ENCODE assay signal across 16 cellular contexts in the genomic region with DNA sequence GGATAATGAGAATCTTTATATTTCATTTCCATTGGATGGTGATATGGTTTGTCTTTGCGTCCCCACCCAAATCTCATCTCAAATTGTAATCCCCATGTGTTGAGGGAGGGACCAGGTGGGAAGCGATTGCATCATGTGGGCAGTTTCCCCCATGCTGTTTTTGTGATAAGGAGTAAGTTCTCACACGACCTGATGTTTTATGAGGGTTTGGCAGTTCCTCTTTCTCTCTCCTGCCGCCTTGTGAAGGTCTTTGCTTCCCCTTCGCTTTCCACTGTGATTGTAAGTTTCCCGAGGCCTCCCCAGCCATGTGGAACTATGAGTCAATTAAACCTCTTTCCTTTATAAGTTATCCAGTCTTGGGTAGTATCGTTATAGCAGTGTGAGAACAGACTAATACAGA.
"Had no signal": no experiment of that assay in that cellular context is flagged by ENCODE, and none has a peak within 500 bp of the region (broad histone marks: within the 10 kb centered on the region; RNA-seq: fewer than 3 reads in every experiment).

No MANE protein-coding gene starts in this region.

- H3K27me3 Mint-ChIP-seq: brain; dendritic cell treated with granulocyte-macrophage colony-stimulating factor and Interleukin-4, amounts not matched to agents 40 ng/mL and 50 ng/mL, for 4 days; effector memory CD8-positive, alpha-beta T cell; type B pancreatic cell had no signal

- DNase-seq: activated CD4-positive, alpha-beta T cell treated with anti-CD3 and anti-CD28 coated beads for 48 hours; activated CD8-positive, alpha-beta memory T cell treated with anti-CD3 and anti-CD28 coated beads, Interleukin-2, amount 50 U/mL, for 48 hours; activated CD8-positive, alpha-beta T cell treated with anti-CD3 and anti-CD28 coated beads, Interleukin-2, amount 10 ng/mL, durations not matched to agents 7 days and 5 days; activated naive CD4-positive, alpha-beta T cell treated with Interleukin-2 at 50 U/mL for 16 hours; effector memory CD8-positive, alpha-beta T cell; kidney; left ventricle myocardium inferior; mesenchymal stem cell; stimulated activated CD4-positive, alpha-beta T cell treated with anti-CD3 and anti-CD28 coated beads, Interleukin-2, amount 100 ng/mL, for 48 hours; stimulated activated naive CD8-positive, alpha-beta T cell treated with anti-CD3 and anti-CD28 coated beads, Interleukin-15, Interleukin-2, amounts not matched to agents 100 U/mL and 50 U/mL, for 24 hours had no signal

- H3K36me3 Mint-ChIP-seq: brain had no signal

- H3K9me3 Mint-ChIP-seq: activated T-helper 1 cell treated with anti-CD3 and anti-CD28 coated beads, Interleukin-12 subunit alpha, Interleukin-12 subunit beta, Interleukin-2, Interleukin-4 antibody, amounts not matched to agents 30 ng/mL and 10 ng/mL and 1 ng/mL, durations not matched to agents 14 hours and 24 hours and 36 hours; brain; dendritic cell treated with granulocyte-macrophage colony-stimulating factor and Interleukin-4, amounts not matched to agents 40 ng/mL and 50 ng/mL, for 4 days; effector memory CD8-positive, alpha-beta T cell had no signal

- ATAC-seq: activated CD8-positive, alpha-beta T cell treated with anti-CD3 and anti-CD28 coated beads, Interleukin-2, amount 10 ng/mL, durations not matched to agents 7 days and 5 days; effector memory CD8-positive, alpha-beta T cell; stimulated activated naive CD8-positive, alpha-beta T cell treated with anti-CD3 and anti-CD28 coated beads, Interleukin-15, Interleukin-2, amounts not matched to agents 100 U/mL and 50 U/mL, for 24 hours had no signal

- H3K27ac ChIP-seq: hepatocyte, left ventricle myocardium inferior, suprapubic skin had no signal

- H3K27me3 ChIP-seq: hepatocyte, suprapubic skin had no signal

- H3K4me3 ChIP-seq: hepatocyte, left ventricle myocardium inferior, suprapubic skin had no signal

- H3K4me3 Mint-ChIP-seq: activated CD8-positive, alpha-beta T cell treated with anti-CD3 and anti-CD28 coated beads, Interleukin-2, amount 10 ng/mL, durations not matched to agents 7 days and 5 days; activated T-helper 1 cell treated with anti-CD3 and anti-CD28 coated beads, Interleukin-12 subunit alpha, Interleukin-12 subunit beta, Interleukin-2, Interleukin-4 antibody, amounts not matched to agents 30 ng/mL and 10 ng/mL and 1 ng/mL, durations not matched to agents 14 hours and 24 hours and 36 hours; brain; dendritic cell treated with granulocyte-macrophage colony-stimulating factor and Interleukin-4, amounts not matched to agents 40 ng/mL and 50 ng/mL, for 4 days; effector memory CD8-positive, alpha-beta T cell; type B pancreatic cell had no signal

- H3K27ac Mint-ChIP-seq: activated CD8-positive, alpha-beta T cell treated with anti-CD3 and anti-CD28 coated beads, Interleukin-2, amount 10 ng/mL, durations not matched to agents 7 days and 5 days; activated T-helper 1 cell treated with anti-CD3 and anti-CD28 coated beads, Interleukin-12 subunit alpha, Interleukin-12 subunit beta, Interleukin-2, Interleukin-4 antibody, amounts not matched to agents 30 ng/mL and 10 ng/mL and 1 ng/mL, durations not matched to agents 14 hours and 24 hours and 36 hours; dendritic cell treated with granulocyte-macrophage colony-stimulating factor and Interleukin-4, amounts not matched to agents 40 ng/mL and 50 ng/mL, for 4 days; type B pancreatic cell had no signal
